ENCODE assay signal across 19 cellular contexts in the genomic region with DNA sequence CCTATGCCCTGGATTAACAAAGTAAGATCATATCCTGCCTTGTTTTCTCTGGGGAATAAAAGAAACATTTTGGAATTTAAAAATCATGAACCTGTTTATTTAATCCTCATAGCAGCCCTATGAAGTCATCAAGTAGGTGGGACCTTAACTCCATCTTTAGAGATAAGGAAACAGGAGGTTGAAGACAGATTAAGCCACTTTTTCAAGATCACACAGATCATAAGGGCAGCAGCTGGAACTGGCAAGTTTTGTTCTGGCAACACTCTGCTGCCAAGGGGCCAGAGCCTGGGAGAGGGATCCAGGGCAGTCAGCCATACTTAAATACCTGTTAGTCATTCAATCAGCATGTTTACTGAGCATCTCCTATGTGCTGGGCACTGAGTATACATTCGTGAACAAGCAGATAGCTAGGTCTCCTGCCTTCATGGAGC.
DNase-seq lines count a peak whose midpoint lies in the region; ATAC-seq and TF ChIP-seq lines count a peak whose summit lies in the region.
"Had no signal": no experiment of that assay in that cellular context is flagged by ENCODE, and none has a peak within 500 bp of the region (broad histone marks: within the 10 kb centered on the region; RNA-seq: fewer than 3 reads in every experiment).

No MANE protein-coding gene starts in this region.

- TF ChIP-seq POLR2A in heart left ventricle (IDR thresholded peaks at IDR 0.05) (no peak), uterus (IDR thresholded peaks at IDR 0.05) (no peak)

- H3K4me3 ChIP-seq in heart left ventricle = no peak overlapping the region
- H3K4me3 ChIP-seq in astrocyte of the spinal cord (ENCODE audit: low read depth, low read length) = no peak overlapping the region
- no peak overlapping the region for H3K4me3 ChIP-seq in right atrium auricular region
- H3K4me3 ChIP-seq in uterus = no peak overlapping the region
- H3K4me3 ChIP-seq: A549, GM12878, neural progenitor cell, thoracic aorta had no signal

- WGBS in heart left ventricle, 4 donors = 44 to 75% (median 68%) methylated on average over 1 of the region's 1 CpG

- peak; percentile 34 to 76 (median 64) for ATAC-seq in heart left ventricle
- ATAC-seq: A549, GM12878 had no signal

- intact Hi-C loops in heart left ventricle (cut with DNase I) (loop anchor here in 5 of 10 donors (2.0 to 10.0 kb wide), 5 partner anchors 43 to 167 kb away; a partner anchor contains a TSS), cardiac septum (cut with DNase I) (no loop called here), uterus (cut with DNase I; ENCODE audit: low total_unique reads) (no loop called here), posterior cingulate gyrus (cut with DNase I) (no loop called here)

- H3K4me1 ChIP-seq in heart left ventricle (peaks cover 0 to 54% (median 14%) of the 10 kb centered on the region in 12 donors), right atrium auricular region (peaks cover 0 to 14% of the 10 kb centered on the region in 2 donors), uterus (no peaks in the 10 kb centered on the region)

- in situ Hi-C loops in astrocyte of the spinal cord (cut with HindIII; ENCODE audit: low sequenced_read_pairs) = no loop called here

- H3K9me3 ChIP-seq in heart left ventricle = no peaks in the 10 kb centered on the region
- H3K9me3 ChIP-seq in right atrium auricular region = no peaks in the 10 kb centered on the region
- no peaks in the 10 kb centered on the region for H3K9me3 ChIP-seq in uterus
- H3K9me3 ChIP-seq: A549, thoracic aorta had no signal

- H3K27me3 ChIP-seq in heart left ventricle = no peaks in the 10 kb centered on the region
- no peaks in the 10 kb centered on the region for H3K27me3 ChIP-seq in right atrium auricular region
- no peaks in the 10 kb centered on the region for H3K27me3 ChIP-seq in uterus
- H3K27me3 ChIP-seq: neural progenitor cell had no signal

- H3K27ac ChIP-seq in heart left ventricle (peak overlapping the region in 11 of 12 donors; percentile 25 to 82 (median 69)), right atrium auricular region (peak overlapping the region; percentile 8 to 41), uterus (peak overlapping the region; percentile 36 to 61)
- H3K27ac ChIP-seq: A549, neural progenitor cell, thoracic aorta had no signal

- peak in 1 of 5 donors; percentile 42 for DNase-seq in heart left ventricle
- no peak for DNase-seq in cardiac septum (ENCODE audit: low spot score)
- DNase-seq in astrocyte of the spinal cord (ENCODE audit: low read depth, low spot score) = peak; percentile 25
- DNase-seq in right atrium auricular region (ENCODE audit: low spot score) = no peak
- DNase-seq in uterus = peak in 1 of 2 donors; percentile 31
- no peak for DNase-seq in posterior cingulate gyrus
- no peak for DNase-seq in activated effector memory CD4-positive, alpha-beta T cell treated with anti-CD3 and anti-CD28 coated beads, Interleukin-2, amount 50 U/mL, for 16 hours
- DNase-seq in GOT3 (lab: John Stamatoyannopoulos, UW) = no peak
- DNase-seq: activated CD4-positive, alpha-beta T cell treated with anti-CD3 and anti-CD28 coated beads, Interleukin-2, amount 50 U/mL, for 4 hours; DMS79; hypothalamus; KG1; NCI-H2029 treated with DMSO at 0.1 percent for 48 hours; SHP77; T1000 had no signal

- TF ChIP-seq CTCF in heart left ventricle (IDR thresholded peaks at IDR 0.05) (no peak), astrocyte of the spinal cord (IDR thresholded peaks at IDR 0.05; ENCODE audit: low read depth, low read length) (no peak), right atrium auricular region (IDR thresholded peaks at IDR 0.05) (no peak), uterus (IDR thresholded peaks at IDR 0.05) (no peak)

- H3K36me3 ChIP-seq in heart left ventricle (no peaks in the 10 kb centered on the region), right atrium auricular region (no peaks in the 10 kb centered on the region), uterus (no peaks in the 10 kb centered on the region)
- H3K36me3 ChIP-seq: neural progenitor cell, thoracic aorta had no signal
